12 cellular contexts compared by ENCODE assay signal in genomic region chr2:147630585-147630984, GRCh38.
DNase-seq lines count a peak whose midpoint lies in the region; ATAC-seq, FAIRE-seq and TF ChIP-seq lines count a peak whose summit lies in the region.
"Had no signal": no experiment of that assay in that cellular context is flagged by ENCODE, and none has a peak within 500 bp of the region (broad histone marks: within the 10 kb centered on the region; RNA-seq: fewer than 3 reads in every experiment).

No MANE protein-coding gene starts in this region.

- no peak overlapping the region for H3K27ac ChIP-seq in astrocyte (ENCODE audit: low read depth, low read length)
- H3K27ac ChIP-seq: uterus had no signal

- H3K4me1 Mint-ChIP-seq in activated T-cell treated with anti-CD3 and anti-CD28 coated beads, Interleukin-2, amount 50 U/mL, for 72 hours (ENCODE audit: low read depth), result peaks cover 50% of the 10 kb centered on the region
- peaks cover 15% of the 10 kb centered on the region for H3K4me1 Mint-ChIP-seq in astrocyte (ENCODE audit: low read depth, unreplicated experiment)
- H3K4me1 Mint-ChIP-seq in stimulated activated naive CD8-positive, alpha-beta T cell treated with anti-CD3 and anti-CD28 coated beads, Interleukin-15, Interleukin-2, amounts not matched to agents 100 ng/mL and 50 ng/mL, for 24 hours (ENCODE audit: low read depth), result peaks cover 17% of the 10 kb centered on the region

- no peak for TF ChIP-seq CTCF in astrocyte (IDR thresholded peaks at IDR 0.05; ENCODE audit: insufficient read depth, low read depth, low read length)

- no peak overlapping the region for H3K9ac ChIP-seq in astrocyte (ENCODE audit: low read length)

- peak; percentile 75 to 80 for ATAC-seq in activated T-cell treated with anti-CD3 and anti-CD28 coated beads, Interleukin-2, amount 50 U/mL, for 72 hours (replicated peaks in 1 of 2)
- no peak for ATAC-seq in GM21447 (IDR thresholded peaks at IDR 0.05; ENCODE audit: unreplicated experiment)
- ATAC-seq in sciatic nerve, result no peak

- peaks cover 0 to 2% of the 10 kb centered on the region in 2 donors for H3K9me3 Mint-ChIP-seq in activated T-cell treated with anti-CD3 and anti-CD28 coated beads, Interleukin-2, amount 50 U/mL, for 72 hours
- no peaks in the 10 kb centered on the region for H3K9me3 Mint-ChIP-seq in astrocyte (ENCODE audit: unreplicated experiment)
- H3K9me3 Mint-ChIP-seq in stimulated activated naive CD8-positive, alpha-beta T cell treated with anti-CD3 and anti-CD28 coated beads, Interleukin-15, Interleukin-2, amounts not matched to agents 100 ng/mL and 50 ng/mL, for 24 hours, result peaks cover 4% of the 10 kb centered on the region

- peak overlapping the region; percentile 40 for H3K27ac Mint-ChIP-seq in activated T-cell treated with anti-CD3 and anti-CD28 coated beads, Interleukin-2, amount 50 U/mL, for 72 hours
- no peak overlapping the region for H3K27ac Mint-ChIP-seq in astrocyte (ENCODE audit: unreplicated experiment)
- H3K27ac Mint-ChIP-seq in stimulated activated naive CD8-positive, alpha-beta T cell treated with anti-CD3 and anti-CD28 coated beads, Interleukin-15, Interleukin-2, amounts not matched to agents 100 ng/mL and 50 ng/mL, for 24 hours, result peak overlapping the region; percentile 77

- DNase-seq in activated T-cell treated with anti-CD3 and anti-CD28 coated beads, Interleukin-2, amount 50 U/mL, for 72 hours, result peak; percentile 3 to 7
- DNase-seq in activated T-cell treated with anti-CD3 and anti-CD28 coated beads, Interleukin-2, amount 50 U/mL, for 48 hours, result no peak
- DNase-seq in NOMO-1 (lab: John Stamatoyannopoulos, UW; ENCODE audit: unreplicated experiment in 2 of 2), result peak; percentile 67 to 88
- DNase-seq in astrocyte (ENCODE audit: low read depth), result peak; percentile 27
- no peak for DNase-seq in NCI-H1694 (lab: John Stamatoyannopoulos, UW)
- no peak for DNase-seq in sciatic nerve (ENCODE audit: low spot score)
- DNase-seq: DND-41; effector CD8-positive, alpha-beta T cell; uterus had no signal

- H4K20me1 ChIP-seq in astrocyte (ENCODE audit: insufficient read depth, low read length), result no peaks in the 10 kb centered on the region

- H3K27me3 ChIP-seq in astrocyte (ENCODE audit: insufficient read depth, low read length), result no peaks in the 10 kb centered on the region
- H3K27me3 ChIP-seq: uterus had no signal

- no peak overlapping the region for H3K4me3 ChIP-seq in astrocyte (ENCODE audit: insufficient read depth, low read depth, low read length)
- H3K4me3 ChIP-seq: lung, uterus had no signal

- no peak overlapping the region for H3K4me2 ChIP-seq in astrocyte (ENCODE audit: low read length)

- no peaks in the 10 kb centered on the region for H3K27me3 Mint-ChIP-seq in activated T-cell treated with anti-CD3 and anti-CD28 coated beads, Interleukin-2, amount 50 U/mL, for 72 hours (ENCODE audit: low read depth)
- no peaks in the 10 kb centered on the region for H3K27me3 Mint-ChIP-seq in astrocyte (ENCODE audit: low read depth, unreplicated experiment)
- no peaks in the 10 kb centered on the region for H3K27me3 Mint-ChIP-seq in stimulated activated naive CD8-positive, alpha-beta T cell treated with anti-CD3 and anti-CD28 coated beads, Interleukin-15, Interleukin-2, amounts not matched to agents 100 ng/mL and 50 ng/mL, for 24 hours

- H3K79me2 ChIP-seq in astrocyte (ENCODE audit: insufficient read depth, low read length), result no peaks in the 10 kb centered on the region

- H3K36me3 Mint-ChIP-seq in activated T-cell treated with anti-CD3 and anti-CD28 coated beads, Interleukin-2, amount 50 U/mL, for 72 hours (ENCODE audit: insufficient read depth in 2 of 2), result no peaks in the 10 kb centered on the region
- H3K36me3 Mint-ChIP-seq in astrocyte (ENCODE audit: low read depth, unreplicated experiment), result no peaks in the 10 kb centered on the region
- H3K36me3 Mint-ChIP-seq in stimulated activated naive CD8-positive, alpha-beta T cell treated with anti-CD3 and anti-CD28 coated beads, Interleukin-15, Interleukin-2, amounts not matched to agents 100 ng/mL and 50 ng/mL, for 24 hours (ENCODE audit: low read depth), result no peaks in the 10 kb centered on the region

- H3K4me3 Mint-ChIP-seq in activated T-cell treated with anti-CD3 and anti-CD28 coated beads, Interleukin-2, amount 50 U/mL, for 72 hours, result peak overlapping the region; percentile 9 to 16
- H3K4me3 Mint-ChIP-seq in astrocyte (ENCODE audit: unreplicated experiment), result no peak overlapping the region
- no peak overlapping the region for H3K4me3 Mint-ChIP-seq in stimulated activated naive CD8-positive, alpha-beta T cell treated with anti-CD3 and anti-CD28 coated beads, Interleukin-15, Interleukin-2, amounts not matched to agents 100 ng/mL and 50 ng/mL, for 24 hours

- H2AFZ ChIP-seq in astrocyte (ENCODE audit: low read depth, low read length), result no peak overlapping the region

- H3K36me3 ChIP-seq in astrocyte (ENCODE audit: insufficient read depth, low read length), result no peaks in the 10 kb centered on the region
- H3K36me3 ChIP-seq: uterus had no signal

- no peak for FAIRE-seq in astrocyte (lab: Jason Lieb, UNC)

- H3K9me3 ChIP-seq in astrocyte (ENCODE audit: insufficient read depth, low read depth, low read length), result no peaks in the 10 kb centered on the region
- H3K9me3 ChIP-seq: uterus had no signal

- intact Hi-C loops in sciatic nerve (cut with DNase I), result no loop called here

- peaks cover 2% of the 10 kb centered on the region for H3K4me1 ChIP-seq in astrocyte (ENCODE audit: insufficient read depth, low read length)
- H3K4me1 ChIP-seq: uterus had no signal

Comparison
In these comparisons a context has a peak if more than half of its experiments do, and no peak if none do; other contexts are left out.
1. DNase-seq: peak in activated T-cell treated with anti-CD3 and anti-CD28 coated beads, Interleukin-2, amount 50 U/mL, for 72 hours (2 of 2), NOMO-1 (2 of 2) and astrocyte (single experiment); none in activated T-cell treated with anti-CD3 and anti-CD28 coated beads, Interleukin-2, amount 50 U/mL, for 48 hours (0 of 2), NCI-H1694 (single experiment) and sciatic nerve (single experiment).
2. ATAC-seq: peak in activated T-cell treated with anti-CD3 and anti-CD28 coated beads, Interleukin-2, amount 50 U/mL, for 72 hours (2 of 2); none in GM21447 (single experiment) and sciatic nerve (single experiment).
3. H3K4me3 Mint-ChIP-seq: peak in activated T-cell treated with anti-CD3 and anti-CD28 coated beads, Interleukin-2, amount 50 U/mL, for 72 hours (2 of 2); none in astrocyte (single experiment) and stimulated activated naive CD8-positive, alpha-beta T cell treated with anti-CD3 and anti-CD28 coated beads, Interleukin-15, Interleukin-2, amounts not matched to agents 100 ng/mL and 50 ng/mL, for 24 hours (single experiment).